Comparison of ENCODE assay signal across 16 cellular contexts in genomic region chr16:54812229-54812628, GRCh38.
A peak's percentile ranks its signal among the peaks of the same experiment; 100 is the strongest.
DNase-seq lines count a peak whose midpoint lies in the region; ATAC-seq and TF ChIP-seq lines count a peak whose summit lies in the region.
"Had no signal": no experiment of that assay in that cellular context is flagged by ENCODE, and none has a peak within 500 bp of the region (broad histone marks: within the 10 kb centered on the region; RNA-seq: fewer than 3 reads in every experiment).

No MANE protein-coding gene starts in this region.

- no peaks in the 10 kb centered on the region for H3K9me3 ChIP-seq in Panc1 (ENCODE audit: control insufficient read depth, insufficient read depth, low read depth, low read length)
- H3K9me3 ChIP-seq: BLaER1 treated with 17β-estradiol and CSF1 and Interleukin-3, amounts not matched to agents 10 nM and 100 nM; psoas muscle had no signal

- no TSS peak for BruUV-seq in Panc1 (replicated peaks; lab: Mats Ljungman, UMichigan)

- no peaks in the 10 kb centered on the region for H3K27me3 ChIP-seq in Panc1 (ENCODE audit: control insufficient read depth, insufficient read depth, low read length)
- H3K27me3 ChIP-seq: BLaER1 treated with 17β-estradiol and CSF1 and Interleukin-3, amounts not matched to agents 10 nM and 100 nM had no signal

- CTCF ChIA-PET in Panc1 (lab: Charles Lee) = no interaction called here

- DNase-seq in DMS114 treated with DMSO at 0.1 percent for 48 hours (lab: John Stamatoyannopoulos, UW; ENCODE audit: unreplicated experiment) (peak; percentile 2), Panc1 (ENCODE audit: low read depth, low spot score) (no peak), fibroblast of peridontal ligament (ENCODE audit: extremely low read depth) (peak; percentile 42), NCI-H2227 treated with DMSO at 0.1 percent for 48 hours (lab: John Stamatoyannopoulos, UW) (no peak), omental fat pad (ENCODE audit: low spot score) (no peak), D341Med (ENCODE audit: low spot score) (no peak)
- DNase-seq: activated effector memory CD4-positive, alpha-beta T cell treated with Interleukin-2 at 50 U/mL for 16 hours; Karpas-422; NCI-H2171 treated with DMSO at 0.1 percent for 48 hours; PC-3; psoas muscle; stimulated activated naive CD4-positive, alpha-beta T cell; T-helper 17 cell had no signal

- POLR2A ChIA-PET in Panc1 (lab: Charles Lee) = no interaction called here

- no peak overlapping the region for H3K27ac ChIP-seq in 22Rv1
- H3K27ac ChIP-seq in Panc1 (ENCODE audit: low read length) = no peak overlapping the region
- H3K27ac ChIP-seq: BLaER1 treated with 17β-estradiol and CSF1 and Interleukin-3, amounts not matched to agents 10 nM and 100 nM; psoas muscle had no signal

- TF ChIP-seq CTCF in 22Rv1 (IDR thresholded peaks at IDR 0.05) = peak; percentile 41; the same call in 1 of the 2 replicates
- peak; percentile 14; the same call in 1 of the 2 replicates for TF ChIP-seq CTCF in Panc1 (IDR thresholded peaks at IDR 0.05)
- TF ChIP-seq CTCF in omental fat pad (IDR thresholded peaks at IDR 0.05) = no peak

- intact Hi-C loops in Panc1 (cut with micrococcal nuclease; ENCODE audit: unreplicated experiment) = no loop called here

- no peak overlapping the region for H3K4me3 ChIP-seq in Panc1 (ENCODE audit: low read depth in 2 of 2, low read length in 2 of 2)
- H3K4me3 ChIP-seq: BLaER1 treated with 17β-estradiol and CSF1 and Interleukin-3, amounts not matched to agents 10 nM and 100 nM; psoas muscle had no signal

- H3K4me1 ChIP-seq in Panc1 (ENCODE audit: control insufficient read depth, insufficient read depth, low read length) = no peaks in the 10 kb centered on the region
- H3K4me1 ChIP-seq: psoas muscle had no signal

- in situ Hi-C loops in Panc1 (cut with HindIII; ENCODE audit: low pct_unique_long_range_greater_than_20kb, low sequenced_read_pairs) = no loop called here

- ATAC-seq in Panc1 (no peak), HG03432 (IDR thresholded peaks at IDR 0.05; ENCODE audit: unreplicated experiment) (no peak), omental fat pad (ENCODE audit: low FRiP score) (no peak)
- ATAC-seq: PC-3, psoas muscle, T-helper 17 cell had no signal

- H3K36me3 ChIP-seq in Panc1 (ENCODE audit: control insufficient read depth, insufficient read depth, low read length) = no peaks in the 10 kb centered on the region
- H3K36me3 ChIP-seq: BLaER1 treated with 17β-estradiol and CSF1 and Interleukin-3, amounts not matched to agents 10 nM and 100 nM had no signal

Comparison
In these comparisons a context has a peak if more than half of its experiments do, and no peak if none do; other contexts are left out.
1. CTCF ChIP-seq: peak in 22Rv1 (single experiment) and Panc1 (single experiment); none in omental fat pad (0 of 3).
2. DNase-seq: peak in DMS114 treated with DMSO at 0.1 percent for 48 hours (single experiment) and fibroblast of peridontal ligament (single experiment); none in Panc1 (single experiment), NCI-H2227 treated with DMSO at 0.1 percent for 48 hours (single experiment), omental fat pad (single experiment) and D341Med (single experiment).